19 cellular contexts compared by ENCODE assay signal in the genomic region with DNA sequence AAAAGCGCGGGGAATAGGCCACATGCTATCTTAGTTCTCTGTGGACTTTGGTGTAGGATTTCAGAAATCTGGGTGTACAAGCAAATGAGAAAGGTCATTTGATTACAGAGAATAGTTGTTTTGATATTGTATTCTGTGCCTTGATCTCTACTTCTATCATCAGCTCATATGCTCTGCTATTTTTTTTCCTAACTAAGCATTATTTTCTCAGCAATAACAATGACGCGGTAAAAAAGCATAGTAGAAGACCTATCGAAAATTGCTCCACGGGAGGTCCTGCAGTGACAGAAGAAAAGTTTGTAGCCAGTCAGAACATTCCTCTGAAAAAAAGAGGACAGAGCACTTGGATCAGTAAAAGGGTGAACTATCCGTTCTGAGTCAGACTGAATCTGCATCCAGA. TPM values are rescaled to one million over a fixed set of nuclear protein-coding genes. Genes with fewer than 3 reads are reported as not detected.
A peak's percentile ranks its signal among the peaks of the same experiment; 100 is the strongest.
DNase-seq lines count a peak whose midpoint lies in the region; ATAC-seq and TF ChIP-seq lines count a peak whose summit lies in the region.
"Had no signal": no experiment of that assay in that cellular context is flagged by ENCODE, and none has a peak within 500 bp of the region (broad histone marks: within the 10 kb centered on the region; RNA-seq: fewer than 3 reads in every experiment).

No MANE protein-coding gene starts in this region.

- peaks cover 4% of the 10 kb centered on the region for H3K4me1 ChIP-seq in CD4-positive, CD25-positive, alpha-beta regulatory T cell (ENCODE audit: control insufficient read depth, insufficient read depth, low read length, poor library complexity, severe bottlenecking)
- H3K4me1 ChIP-seq in GM23338 (ENCODE audit: insufficient read depth) = peaks cover 12% of the 10 kb centered on the region

- 0 out of 2 replicates have a peak, but pooled peaks cover 3% of the 10 kb centered on the region for H3K9me2 ChIP-seq in GM23338 (ENCODE audit: insufficient read depth)

- H3K4me1 Mint-ChIP-seq in CD4-positive, CD25-positive, alpha-beta regulatory T cell = peaks cover 0 to 12% (median 3%) of the 10 kb centered on the region in 4 donors
- peaks cover 12% of the 10 kb centered on the region for H3K4me1 Mint-ChIP-seq in GM23338
- peaks cover 25% of the 10 kb centered on the region for H3K4me1 Mint-ChIP-seq in brain
- peaks cover 23% of the 10 kb centered on the region for H3K4me1 Mint-ChIP-seq in neural crest cell

- no peak overlapping the region for H3K27ac Mint-ChIP-seq in CD4-positive, CD25-positive, alpha-beta regulatory T cell
- H3K27ac Mint-ChIP-seq in GM23338 = no peak overlapping the region
- peak overlapping the region in 3 of 5 experiments; percentile 36 to 74 (median 44) for H3K27ac Mint-ChIP-seq in brain
- no peak overlapping the region for H3K27ac Mint-ChIP-seq in neural crest cell (ENCODE audit: unreplicated experiment)

- H3K27me3 ChIP-seq in CD4-positive, CD25-positive, alpha-beta regulatory T cell (ENCODE audit: control insufficient read depth, insufficient read depth, low read length) = peaks cover 14% of the 10 kb centered on the region
- H3K27me3 ChIP-seq in GM23338 (ENCODE audit: insufficient read depth) = peaks cover 14% of the 10 kb centered on the region
- H3K27me3 ChIP-seq: brain microvascular endothelial cell had no signal

- H2AFZ ChIP-seq in GM23338 = peak overlapping the region; percentile 86

- H3F3A ChIP-seq in GM23338 (replicated peaks; ENCODE audit: low read depth) = 0 out of 2 replicates have a peak, but pooled peaks cover 6% of the 10 kb centered on the region

- DNase-seq in CD4-positive, CD25-positive, alpha-beta regulatory T cell = no peak
- no peak for DNase-seq in GM23338 (ENCODE audit: low spot score)
- DNase-seq in neural crest cell (ENCODE audit: low read depth, low spot score) = no peak
- DNase-seq in superior temporal gyrus (ENCODE audit: extremely low spot score) = no peak
- no peak for DNase-seq in GM19238 (ENCODE audit: insufficient read length, low spot score)
- DNase-seq: activated CD4-positive, alpha-beta T cell treated with anti-CD3 and anti-CD28 coated beads for 48 hours; activated CD8-positive, alpha-beta memory T cell treated with anti-CD3 and anti-CD28 coated beads, Interleukin-2, amount 50 U/mL, for 4 hours; brain microvascular endothelial cell; effector CD8-positive, alpha-beta T cell; kidney glomerular epithelial cell; mammary epithelial cell; NCI-H1048; NCI-H1930; NCI-H748 treated with DMSO at 0.1 percent for 48 hours; SW 1271 had no signal

- peak overlapping the region; percentile 91; the same call in 1 of the 2 replicates for H3K4me2 ChIP-seq in GM23338

- no peaks in the 10 kb centered on the region; the same call in 1 of the 2 replicates for H3K79me2 ChIP-seq in GM23338 (replicated peaks; ENCODE audit: insufficient read depth)

- peaks cover 0 to 5% (median 0%) of the 10 kb centered on the region in 7 donors for H3K9me3 Mint-ChIP-seq in CD4-positive, CD25-positive, alpha-beta regulatory T cell
- no peaks in the 10 kb centered on the region for H3K9me3 Mint-ChIP-seq in GM23338
- H3K9me3 Mint-ChIP-seq in brain = no peaks in the 10 kb centered on the region
- H3K9me3 Mint-ChIP-seq in neural crest cell = no peaks in the 10 kb centered on the region

- no peaks in the 10 kb centered on the region for H4K20me1 ChIP-seq in GM23338 (replicated peaks; ENCODE audit: insufficient read depth)

- no peaks in the 10 kb centered on the region for H3K36me3 ChIP-seq in CD4-positive, CD25-positive, alpha-beta regulatory T cell (ENCODE audit: control insufficient read depth, insufficient read depth, low read length)
- H3K36me3 ChIP-seq in GM23338 (ENCODE audit: insufficient read depth) = no peaks in the 10 kb centered on the region
- H3K36me3 ChIP-seq: brain microvascular endothelial cell had no signal

- H3K27me3 Mint-ChIP-seq in CD4-positive, CD25-positive, alpha-beta regulatory T cell = peaks cover 38% of the 10 kb centered on the region
- H3K27me3 Mint-ChIP-seq in GM23338 (ENCODE audit: insufficient read depth, low read depth, poor library complexity) (peaks cover 2% of the 10 kb centered on the region), brain (peaks cover 15% of the 10 kb centered on the region), neural crest cell (ENCODE audit: low read depth) (peaks cover 6% of the 10 kb centered on the region)

- H3K27ac ChIP-seq in CD4-positive, CD25-positive, alpha-beta regulatory T cell (ENCODE audit: insufficient read depth, low read length, poor library complexity, severe bottlenecking) = no peak overlapping the region
- no peak overlapping the region for H3K27ac ChIP-seq in GM23338 (ENCODE audit: low read depth)
- H3K27ac ChIP-seq: brain microvascular endothelial cell had no signal

- no peaks in the 10 kb centered on the region for H3K36me3 Mint-ChIP-seq in CD4-positive, CD25-positive, alpha-beta regulatory T cell
- H3K36me3 Mint-ChIP-seq in GM23338 (ENCODE audit: low read depth) (no peaks in the 10 kb centered on the region; the same call in 2 of the 3 replicates), brain (no peaks in the 10 kb centered on the region), neural crest cell (ENCODE audit: low read depth) (no peaks in the 10 kb centered on the region)

- H3K4me3 ChIP-seq in CD4-positive, CD25-positive, alpha-beta regulatory T cell (ENCODE audit: low read depth, low read length) = no peak overlapping the region
- 0 out of 2 replicates have a peak overlapping the region, but pooled peaks have one; percentile 93 for H3K4me3 ChIP-seq in GM23338

- no peak for ATAC-seq in CD4-positive, CD25-positive, alpha-beta regulatory T cell (ENCODE audit: low read depth in 2 of 2)
- ATAC-seq in GM23338 (no peak), HG03175 (IDR thresholded peaks at IDR 0.05; ENCODE audit: unreplicated experiment) (no peak), GM19324 (IDR thresholded peaks at IDR 0.05; ENCODE audit: low FRiP score, unreplicated experiment) (no peak)
- ATAC-seq: esophagus mucosa had no signal

- peak overlapping the region; percentile 35 to 88 (median 66) for H3K4me3 Mint-ChIP-seq in CD4-positive, CD25-positive, alpha-beta regulatory T cell
- H3K4me3 Mint-ChIP-seq in GM23338 (0 out of 3 replicates have a peak overlapping the region, but pooled peaks have one; percentile 47), brain (peak overlapping the region in 3 of 5 experiments; percentile 60 to 83 (median 72)), neural crest cell (peak overlapping the region; percentile 82)

- no peaks in the 10 kb centered on the region for H3K9me3 ChIP-seq in CD4-positive, CD25-positive, alpha-beta regulatory T cell (ENCODE audit: control insufficient read depth in 2 of 2, low read length in 2 of 2)

- TF ChIP-seq CTCF in GM23338 (conservative IDR thresholded peaks at IDR 0.05; ENCODE audit: low read depth in 2 of 2) (no peak), brain (conservative IDR thresholded peaks at IDR 0.05) (no peak), neural crest cell (conservative IDR thresholded peaks at IDR 0.05) (no peak)

TF ChIP-seq in GM23338, 12 proteins besides CTCF, POLR2A, EP300 and RAD21 (continues in another document):
- TF ChIP-seq EZH2phosphoT487 (IDR thresholded peaks at IDR 0.05; ENCODE audit: unreplicated experiment) = no peak
- TF ChIP-seq ZNF114 (CRISPR knock-in tag; IDR thresholded peaks at IDR 0.05) = no peak
- TF ChIP-seq CREB1 (CRISPR knock-in tag; IDR thresholded peaks at IDR 0.05; ENCODE audit: low read depth) = no peak
- no peak for TF ChIP-seq REST (IDR thresholded peaks at IDR 0.05; ENCODE audit: unreplicated experiment)
- no peak for TF ChIP-seq EZH2 (IDR thresholded peaks at IDR 0.05; ENCODE audit: low read depth, unreplicated experiment)
- TF ChIP-seq, protein P1, sequence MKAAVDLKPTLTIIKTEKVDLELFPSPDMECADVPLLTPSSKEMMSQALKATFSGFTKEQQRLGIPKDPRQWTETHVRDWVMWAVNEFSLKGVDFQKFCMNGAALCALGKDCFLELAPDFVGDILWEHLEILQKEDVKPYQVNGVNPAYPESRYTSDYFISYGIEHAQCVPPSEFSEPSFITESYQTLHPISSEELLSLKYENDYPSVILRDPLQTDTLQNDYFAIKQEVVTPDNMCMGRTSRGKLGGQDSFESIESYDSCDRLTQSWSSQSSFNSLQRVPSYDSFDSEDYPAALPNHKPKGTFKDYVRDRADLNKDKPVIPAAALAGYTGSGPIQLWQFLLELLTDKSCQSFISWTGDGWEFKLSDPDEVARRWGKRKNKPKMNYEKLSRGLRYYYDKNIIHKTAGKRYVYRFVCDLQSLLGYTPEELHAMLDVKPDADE (IDR thresholded peaks at IDR 0.05) = no peak
- no peak for TF ChIP-seq STAT1 (IDR thresholded peaks at IDR 0.05; ENCODE audit: unreplicated experiment)
- no peak for TF ChIP-seq POLR2AphosphoS5 (IDR thresholded peaks at IDR 0.05; ENCODE audit: low read depth)

RNA-seq across cellular contexts. Expression of gene SETBP1, which starts 2.8 kb away (rescaled TPM):
- total RNA-seq in CD4-positive, CD25-positive, alpha-beta regulatory T cell = 1.6 TPM
- under 1 TPM in 2 of 4 donors, not detected in 2; 0.32 to 0.38 TPM for polyA plus RNA-seq in CD4-positive, CD25-positive, alpha-beta regulatory T cell
- total RNA-seq in GM23338 (2014; rRNA removed; shearing (Covaris generic)) = 3.7 and 5.5 TPM in 2 replicates
- polyA plus RNA-seq in GM23338 (2016; fragmentation: Nextera tagmentation; extraction: Ambion mirVana) = 1.6 TPM in 2 replicates
- 25.7 TPM for polyA plus RNA-seq in brain (ENCODE audit: insufficient read depth, low read depth, low replicate concordance)
- total RNA-seq in neural crest cell = 38.9 and 39.3 TPM in 2 replicates

Comparison
In these comparisons a context has a peak if more than half of its experiments do, and no peak if none do; other contexts are left out.
1. H3K27ac Mint-ChIP-seq: peak in brain (3 of 5); none in CD4-positive, CD25-positive, alpha-beta regulatory T cell (0 of 3), GM23338 (single experiment) and neural crest cell (single experiment).
2. Peak in every context shown above with its lines, with median percentiles within 50 percentile points of each other: H3K4me3 Mint-ChIP-seq.